Comparison of ENCODE assay signal across 1 cellular context in the genomic region with DNA sequence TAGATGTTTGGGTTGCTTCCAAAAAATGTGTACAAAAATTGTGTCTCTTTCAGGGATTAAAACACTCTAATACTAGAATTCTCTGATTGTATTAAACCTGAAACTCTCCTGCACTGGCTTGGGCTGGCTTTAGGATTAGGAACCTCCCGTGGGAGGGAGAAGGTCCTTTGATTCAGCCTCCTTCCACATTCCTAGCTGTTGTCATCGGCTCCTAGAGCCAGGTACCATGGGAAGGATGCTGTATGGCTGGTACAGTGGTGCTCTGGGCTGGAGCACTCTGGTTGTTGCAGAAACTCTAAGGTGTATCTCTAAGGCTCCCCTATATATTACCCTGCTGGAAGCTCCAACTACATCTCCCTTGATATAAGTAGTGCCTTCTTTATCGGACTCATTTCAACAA.
TF ChIP-seq lines count a peak whose summit lies in the region.

No MANE protein-coding gene starts in this region.

TF ChIP-seq in HepG2, 621 proteins besides CTCF, POLR2A, EP300 and RAD21:
- TF ChIP-seq, protein P1, sequence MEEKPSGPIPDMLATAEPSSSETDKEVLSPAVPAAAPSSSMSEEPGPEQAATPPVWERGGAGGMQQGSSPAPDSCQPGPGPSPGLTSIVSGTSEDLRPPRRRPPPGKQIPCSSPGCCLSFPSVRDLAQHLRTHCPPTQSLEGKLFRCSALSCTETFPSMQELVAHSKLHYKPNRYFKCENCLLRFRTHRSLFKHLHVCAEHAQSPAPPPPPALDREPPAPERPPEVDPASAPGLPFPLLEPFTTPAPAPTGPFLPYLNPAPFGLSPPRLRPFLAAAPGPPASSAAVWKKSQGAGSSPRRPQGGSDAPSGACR (CRISPR knock-in tag; IDR thresholded peaks at IDR 0.05) = no peak
- no peak for TF ChIP-seq KLF11 (CRISPR knock-in tag; IDR thresholded peaks at IDR 0.05)
- TF ChIP-seq GTF2F1 (IDR thresholded peaks at IDR 0.05; ENCODE audit: low read length) = no peak
- TF ChIP-seq, protein P2, sequence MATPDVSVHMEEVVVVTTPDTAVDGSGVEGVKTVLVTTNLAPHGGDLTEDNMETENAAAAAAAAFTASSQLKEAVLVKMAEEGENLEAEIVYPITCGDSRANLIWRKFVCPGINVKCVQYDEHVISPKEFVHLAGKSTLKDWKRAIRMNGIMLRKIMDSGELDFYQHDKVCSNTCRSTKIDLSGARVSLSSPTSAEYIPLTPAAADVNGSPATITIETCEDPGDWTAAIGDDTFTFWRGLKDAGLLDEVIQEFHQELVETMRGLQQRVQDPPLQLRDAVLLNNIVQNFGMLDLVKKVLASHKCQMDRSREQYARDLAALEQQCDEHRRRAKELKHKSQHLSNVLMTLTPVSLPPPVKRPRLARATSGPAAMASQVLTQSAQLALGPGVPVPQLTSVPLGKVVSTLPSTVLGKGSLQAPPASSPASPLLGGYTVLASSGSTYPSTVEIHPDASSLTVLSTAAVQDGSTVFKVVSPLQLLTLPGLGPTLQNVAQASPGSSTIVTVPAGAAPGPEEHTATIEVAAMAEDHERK (CRISPR knock-in tag; IDR thresholded peaks at IDR 0.05; ENCODE audit: low read depth) = no peak
- TF ChIP-seq, protein P3, sequence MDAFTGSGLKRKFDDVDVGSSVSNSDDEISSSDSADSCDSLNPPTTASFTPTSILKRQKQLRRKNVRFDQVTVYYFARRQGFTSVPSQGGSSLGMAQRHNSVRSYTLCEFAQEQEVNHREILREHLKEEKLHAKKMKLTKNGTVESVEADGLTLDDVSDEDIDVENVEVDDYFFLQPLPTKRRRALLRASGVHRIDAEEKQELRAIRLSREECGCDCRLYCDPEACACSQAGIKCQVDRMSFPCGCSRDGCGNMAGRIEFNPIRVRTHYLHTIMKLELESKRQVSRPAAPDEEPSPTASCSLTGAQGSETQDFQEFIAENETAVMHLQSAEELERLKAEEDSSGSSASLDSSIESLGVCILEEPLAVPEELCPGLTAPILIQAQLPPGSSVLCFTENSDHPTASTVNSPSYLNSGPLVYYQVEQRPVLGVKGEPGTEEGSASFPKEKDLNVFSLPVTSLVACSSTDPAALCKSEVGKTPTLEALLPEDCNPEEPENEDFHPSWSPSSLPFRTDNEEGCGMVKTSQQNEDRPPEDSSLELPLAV (CRISPR knock-in tag; conservative IDR thresholded peaks at IDR 0.05; ENCODE audit: low read depth) = no peak
- no peak for TF ChIP-seq ZKSCAN5 (CRISPR knock-in tag; IDR thresholded peaks at IDR 0.05)
- TF ChIP-seq NR1H2 (CRISPR knock-in tag; IDR thresholded peaks at IDR 0.05; ENCODE audit: borderline replicate concordance, low read depth) = no peak
- TF ChIP-seq MTA3 (CRISPR knock-in tag; IDR thresholded peaks at IDR 0.05) = no peak
- no peak for TF ChIP-seq GATA4 (IDR thresholded peaks at IDR 0.05; ENCODE audit: borderline replicate concordance, low read depth)
- no peak for TF ChIP-seq ZNF784 (CRISPR knock-in tag; IDR thresholded peaks at IDR 0.05; ENCODE audit: borderline replicate concordance)
